15 cellular contexts compared by ENCODE assay signal in the genomic region with DNA sequence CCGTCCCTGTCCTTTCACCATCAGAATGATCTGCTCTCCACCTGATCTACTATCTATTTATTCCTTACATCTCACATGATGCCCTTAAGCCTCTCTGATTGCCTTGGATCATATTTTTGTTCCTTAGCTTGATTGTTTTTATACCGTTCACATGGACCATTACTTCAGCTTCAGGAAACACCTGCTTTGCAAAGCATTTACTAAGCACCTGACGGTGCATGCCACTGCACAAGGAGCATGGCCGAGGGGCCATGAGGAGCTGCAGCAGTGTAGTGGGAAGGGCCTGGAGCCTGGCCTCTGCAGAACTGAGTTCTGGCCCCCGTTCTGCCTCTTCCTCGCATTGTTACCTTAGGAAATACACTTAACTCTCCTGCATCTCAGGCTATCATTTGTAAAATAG.
DNase-seq lines count a peak whose midpoint lies in the region; TF ChIP-seq lines count a peak whose summit lies in the region.
"Had no signal": no experiment of that assay in that cellular context is flagged by ENCODE, and none has a peak within 500 bp of the region (broad histone marks: within the 10 kb centered on the region; RNA-seq: fewer than 3 reads in every experiment).

No MANE protein-coding gene starts in this region.

- intact Hi-C loops in dorsolateral prefrontal cortex (cut with DNase I), result loop anchor here in 1 of 2 donors (5.0 kb wide), 1 partner anchor 106 kb away; no protein-coding TSS in a partner anchor
- intact Hi-C loops in sigmoid colon (cut with DNase I), result loop anchor here (5.0 kb wide), 1 partner anchor 226 kb away; no protein-coding TSS in a partner anchor

- no peak for TF ChIP-seq POLR2A in sigmoid colon (IDR thresholded peaks at IDR 0.05)

- no peak overlapping the region for H3K9ac ChIP-seq in BLaER1 treated with 17β-estradiol and CSF1 and Interleukin-3, amounts not matched to agents 10 nM and 100 nM
- no peak overlapping the region for H3K9ac ChIP-seq in smooth muscle cell (ENCODE audit: low read depth)

- H3F3A ChIP-seq in smooth muscle cell (ENCODE audit: low read depth), result no peaks in the 10 kb centered on the region

- no peak overlapping the region for H3K27ac ChIP-seq in BLaER1 treated with 17β-estradiol and CSF1 and Interleukin-3, amounts not matched to agents 10 nM and 100 nM
- H3K27ac ChIP-seq in HEK293 (ENCODE audit: extremely low read depth, low read depth, low read length), result no peak overlapping the region
- peak overlapping the region in 53 of 59 donors; percentile 5 to 90 (median 67) for H3K27ac ChIP-seq in dorsolateral prefrontal cortex
- peak overlapping the region in 3 of 4 donors; percentile 78 to 88 (median 85) for H3K27ac ChIP-seq in sigmoid colon
- no peak overlapping the region for H3K27ac ChIP-seq in smooth muscle cell (ENCODE audit: low read depth)

- H3K9me3 ChIP-seq in BLaER1 treated with 17β-estradiol and CSF1 and Interleukin-3, amounts not matched to agents 10 nM and 100 nM (replicated peaks in 1 of 11), result peaks cover 12 to 24% (median 18%) of the 10 kb centered on the region in 11 experiments
- H3K9me3 ChIP-seq in HEK293 (ENCODE audit: control insufficient read depth, insufficient read depth, low read depth, low read length) (no peaks in the 10 kb centered on the region), sigmoid colon (peaks cover 0 to 2% (median 0%) of the 10 kb centered on the region in 4 donors), smooth muscle cell (replicated peaks; ENCODE audit: low read depth) (no peaks in the 10 kb centered on the region)

- CTCF ChIA-PET in HEK293 (lab: Yijun Ruan, JAX), result interaction anchor here (0.7 to 2.4 kb wide), 6 partner anchors 8 to 306 kb away, joined by 3 to 11 read pairs (median 4); no protein-coding TSS in a partner anchor

- no peak overlapping the region for H2AFZ ChIP-seq in smooth muscle cell (ENCODE audit: low read depth)

- H3K79me2 ChIP-seq in smooth muscle cell (ENCODE audit: low read depth), result no peaks in the 10 kb centered on the region

- TF ChIP-seq EP300 in sigmoid colon (IDR thresholded peaks at IDR 0.05), result no peak

- peaks cover 0 to 79% (median 57%) of the 10 kb centered on the region in 10 experiments; a peak in 17 of 20 replicates for H3K4me1 ChIP-seq in BLaER1 treated with 17β-estradiol and CSF1 and Interleukin-3, amounts not matched to agents 10 nM and 100 nM
- H3K4me1 ChIP-seq in HEK293 (ENCODE audit: control insufficient read depth, insufficient read depth, low read length), result no peaks in the 10 kb centered on the region
- peaks cover 0 to 87% (median 57%) of the 10 kb centered on the region in 4 donors for H3K4me1 ChIP-seq in sigmoid colon
- peaks cover 18% of the 10 kb centered on the region for H3K4me1 ChIP-seq in smooth muscle cell (ENCODE audit: low read depth)

- no peaks in the 10 kb centered on the region for H4K20me1 ChIP-seq in BLaER1 treated with 17β-estradiol and CSF1 and Interleukin-3, amounts not matched to agents 10 nM and 100 nM
- H4K20me1 ChIP-seq in smooth muscle cell (ENCODE audit: low read depth), result no peaks in the 10 kb centered on the region

- peak overlapping the region in 8 of 11 experiments; percentile 27 to 79 (median 66); a peak in 15 of 22 replicates for H3K4me2 ChIP-seq in BLaER1 treated with 17β-estradiol and CSF1 and Interleukin-3, amounts not matched to agents 10 nM and 100 nM
- no peak overlapping the region for H3K4me2 ChIP-seq in smooth muscle cell

- no peak for DNase-seq in dorsolateral prefrontal cortex
- DNase-seq in sigmoid colon, result no peak
- DNase-seq in smooth muscle cell (lab: John Stamatoyannopoulos, UW; ENCODE audit: unreplicated experiment), result no peak
- DNase-seq in NCI-H128 (lab: John Stamatoyannopoulos, UW; ENCODE audit: unreplicated experiment), result no peak
- DNase-seq in amygdala (lab: John Stamatoyannopoulos, UW), result no peak
- DNase-seq: AML-193; CD8-positive, alpha-beta T cell; DMS 273 treated with DMSO at 0.1 percent for 48 hours; HCEC 1CT; MV-4-11; NCI-H1694 treated with DMSO at 0.1 percent for 48 hours; NCI-H510A; NCI-H82 had no signal

- 65 to 86% methylated on average over 6 of the region's 6 CpGs for WGBS in sigmoid colon, 2 donors
- WGBS in smooth muscle cell (ENCODE audit: low lambda C conversion rate), result 87% methylated on average over 6 of the region's 6 CpGs

- H3K4me3 ChIP-seq in BLaER1 treated with 17β-estradiol and CSF1 and Interleukin-3, amounts not matched to agents 10 nM and 100 nM, result no peak overlapping the region
- H3K4me3 ChIP-seq in HEK293 (ENCODE audit: low read depth, low read length), result no peak overlapping the region
- H3K4me3 ChIP-seq in dorsolateral prefrontal cortex, result no peak overlapping the region
- H3K4me3 ChIP-seq in sigmoid colon, result no peak overlapping the region
- no peak overlapping the region for H3K4me3 ChIP-seq in smooth muscle cell

- POLR2A ChIA-PET in HEK293 (lab: Yijun Ruan, JAX), result no interaction called here

- no peaks in the 10 kb centered on the region for H3K27me3 ChIP-seq in BLaER1 treated with 17β-estradiol and CSF1 and Interleukin-3, amounts not matched to agents 10 nM and 100 nM
- H3K27me3 ChIP-seq in dorsolateral prefrontal cortex, result no peaks in the 10 kb centered on the region
- H3K27me3 ChIP-seq in sigmoid colon, result no peaks in the 10 kb centered on the region
- H3K27me3 ChIP-seq in smooth muscle cell (ENCODE audit: low read depth), result no peaks in the 10 kb centered on the region

- no peaks in the 10 kb centered on the region for H3K36me3 ChIP-seq in BLaER1 treated with 17β-estradiol and CSF1 and Interleukin-3, amounts not matched to agents 10 nM and 100 nM
- no peaks in the 10 kb centered on the region for H3K36me3 ChIP-seq in HEK293 (ENCODE audit: control insufficient read depth in 2 of 2, insufficient read depth in 1 of 2, low read length in 2 of 2)
- H3K36me3 ChIP-seq in sigmoid colon, result no peaks in the 10 kb centered on the region
- H3K36me3 ChIP-seq in smooth muscle cell (ENCODE audit: low read depth), result no peaks in the 10 kb centered on the region

- no peak for TF ChIP-seq CTCF in HEK293 (tag by site-specific recombination; IDR thresholded peaks at IDR 0.05)
- no peak for TF ChIP-seq CTCF in dorsolateral prefrontal cortex (IDR thresholded peaks at IDR 0.05 in 54 of 56, conservative IDR thresholded peaks at IDR 0.05 in 2 of 56; ENCODE audit: low read depth in 1 of 56, partially characterized antibody in 56 of 56)
- no peak for TF ChIP-seq CTCF in sigmoid colon (IDR thresholded peaks at IDR 0.05)
- TF ChIP-seq CTCF in smooth muscle cell (IDR thresholded peaks at IDR 0.05; ENCODE audit: borderline replicate concordance, insufficient read depth, poor library complexity, severe bottlenecking), result no peak

TF ChIP-seq in HEK293, 187 proteins besides CTCF, POLR2A, EP300 and RAD21:
- TF ChIP-seq ZNF660 (tag by site-specific recombination; IDR thresholded peaks at IDR 0.05) (no peak), ZNF10 (tag by site-specific recombination; IDR thresholded peaks at IDR 0.05) (0 out of 2 replicates have a peak, but pooled peaks have one; percentile 45)

Comparison
In these comparisons a context has a peak if more than half of its experiments do, and no peak if none do; other contexts are left out.
1. H3K27ac ChIP-seq: peak in dorsolateral prefrontal cortex (53 of 59) and sigmoid colon (3 of 4); none in BLaER1 treated with 17β-estradiol and CSF1 and Interleukin-3, amounts not matched to agents 10 nM and 100 nM (0 of 11), HEK293 (single experiment) and smooth muscle cell (single experiment).